Comparison of ENCODE assay signal across 8 cellular contexts in the genomic region with DNA sequence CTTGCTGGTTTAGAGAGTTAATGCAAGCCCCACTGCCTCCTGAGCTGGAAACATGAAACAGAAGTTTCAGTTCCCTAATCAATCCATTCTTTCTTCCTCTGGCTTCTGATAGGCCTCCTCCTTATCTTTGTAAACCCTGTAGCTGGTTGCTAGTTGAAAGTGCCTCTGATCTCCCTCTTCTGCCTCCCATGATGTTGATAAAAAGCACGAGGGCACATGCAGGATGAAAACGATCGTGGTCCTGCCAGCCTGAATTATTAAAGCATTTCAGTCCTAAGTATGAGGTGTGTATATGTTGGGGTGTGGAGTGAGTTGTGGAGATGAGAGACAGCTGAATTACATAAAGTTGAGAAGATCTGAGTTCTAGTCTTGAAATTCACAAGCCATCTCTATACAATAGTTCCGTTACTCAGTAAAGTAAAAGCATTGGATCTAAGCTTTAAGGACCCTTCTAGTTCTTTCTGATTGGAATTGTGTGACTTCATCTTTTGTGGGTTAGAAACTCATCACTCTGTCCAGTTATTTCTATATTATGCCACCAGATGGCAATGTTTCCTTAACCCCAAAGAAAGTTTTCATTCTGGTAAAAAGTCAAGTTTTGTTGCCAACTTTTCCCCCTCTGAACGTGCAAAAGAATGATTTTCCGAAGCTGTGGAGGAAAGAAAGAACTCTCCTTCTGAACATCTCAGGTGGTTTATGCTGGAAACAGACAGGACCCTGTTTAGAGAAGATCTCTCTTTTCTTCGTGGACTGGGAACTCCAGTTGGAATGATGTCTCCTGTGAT. TPM values are rescaled to one million over a fixed set of nuclear protein-coding genes. Genes with fewer than 3 reads are reported as not detected.
DNase-seq lines count a peak whose midpoint lies in the region; ATAC-seq and TF ChIP-seq lines count a peak whose summit lies in the region.

No MANE protein-coding gene starts in this region.

- peaks cover 11% of the 10 kb centered on the region for H3K4me1 ChIP-seq in DOHH2 (ENCODE audit: control insufficient read depth, low read length)
- H3K4me1 ChIP-seq in naive thymus-derived CD4-positive, alpha-beta T cell (ENCODE audit: control insufficient read depth in 2 of 2, insufficient read depth in 2 of 2, low read length in 2 of 2), result peaks cover 0 to 4% of the 10 kb centered on the region in 2 donors

- H3K27me3 ChIP-seq in DOHH2 (ENCODE audit: control insufficient read depth, low read length), result peaks cover 12% of the 10 kb centered on the region
- H3K27me3 ChIP-seq in naive thymus-derived CD4-positive, alpha-beta T cell (ENCODE audit: control insufficient read depth in 2 of 2, insufficient read depth in 2 of 2, low read length in 2 of 2), result no peaks in the 10 kb centered on the region

- no peaks in the 10 kb centered on the region for H3K36me3 ChIP-seq in DOHH2 (ENCODE audit: control insufficient read depth, low read length)
- H3K36me3 ChIP-seq in naive thymus-derived CD4-positive, alpha-beta T cell (ENCODE audit: control insufficient read depth in 2 of 3, insufficient read depth in 3 of 3, low read length in 3 of 3), result no peaks in the 10 kb centered on the region

- H3K4me3 Mint-ChIP-seq in IgD-negative memory B cell, result peak overlapping the region in 2 of 4 donors; percentile 30 to 49
- H3K4me3 Mint-ChIP-seq in naive thymus-derived CD4-positive, alpha-beta T cell, result no peak overlapping the region

- no peaks in the 10 kb centered on the region for H3F3A ChIP-seq in DOHH2 (ENCODE audit: control insufficient read depth, insufficient read depth)

- no peaks in the 10 kb centered on the region for H3K79me2 ChIP-seq in DOHH2 (ENCODE audit: control insufficient read depth, low read length)

- peaks cover 7 to 22% (median 17%) of the 10 kb centered on the region in 3 donors for H3K4me1 Mint-ChIP-seq in IgD-negative memory B cell
- peaks cover 0 to 5% (median 0%) of the 10 kb centered on the region in 7 donors for H3K4me1 Mint-ChIP-seq in naive thymus-derived CD4-positive, alpha-beta T cell

- peak overlapping the region; percentile 7 to 87 (median 84) for H3K27ac Mint-ChIP-seq in IgD-negative memory B cell
- H3K27ac Mint-ChIP-seq in naive thymus-derived CD4-positive, alpha-beta T cell, result no peak overlapping the region

- H3K9me3 Mint-ChIP-seq in IgD-negative memory B cell, result no peaks in the 10 kb centered on the region
- H3K9me3 Mint-ChIP-seq in naive thymus-derived CD4-positive, alpha-beta T cell, result no peaks in the 10 kb centered on the region

- H3K4me2 ChIP-seq in DOHH2 (ENCODE audit: low read length), result peak overlapping the region; percentile 29

- no peaks in the 10 kb centered on the region for H3K36me3 Mint-ChIP-seq in IgD-negative memory B cell
- no peaks in the 10 kb centered on the region for H3K36me3 Mint-ChIP-seq in naive thymus-derived CD4-positive, alpha-beta T cell

- peak; percentile 83 for DNase-seq in SK-MEL-5 (ENCODE audit: low read depth, low spot score)
- DNase-seq in naive thymus-derived CD4-positive, alpha-beta T cell, result peak in 6 of 9 donors; percentile 5 to 47 (median 40)
- DNase-seq in activated CD8-positive, alpha-beta memory T cell treated with anti-CD3 and anti-CD28 coated beads, Interleukin-2, amount 50 U/mL, for 48 hours, result no peak

- intact Hi-C loops in naive thymus-derived CD4-positive, alpha-beta T cell (cut with micrococcal nuclease), result loop anchor here (1.0 to 5.0 kb wide), 9 partner anchors 65 to 899 kb away; no protein-coding TSS in a partner anchor

- no peak overlapping the region for H3K4me3 ChIP-seq in DOHH2 (ENCODE audit: low read length)
- H3K4me3 ChIP-seq in naive thymus-derived CD4-positive, alpha-beta T cell (ENCODE audit: low read length), result no peak overlapping the region

- CTCF ChIA-PET in naive thymus-derived CD4-positive, alpha-beta T cell (lab: Charles Lee), result interaction anchor here (1.0 to 3.7 kb wide), 9 partner anchors 8 to 899 kb away, joined by 3 to 37 read pairs (median 4); no protein-coding TSS in a partner anchor

- TF ChIP-seq CTCF in DOHH2 (IDR thresholded peaks at IDR 0.05; ENCODE audit: low read depth, low read length, poor library complexity, severe bottlenecking), result peak; percentile 75

- H3K27me3 Mint-ChIP-seq in IgD-negative memory B cell, result no peaks in the 10 kb centered on the region
- H3K27me3 Mint-ChIP-seq in naive thymus-derived CD4-positive, alpha-beta T cell, result peaks cover 0 to 35% (median 18%) of the 10 kb centered on the region in 5 donors

- ATAC-seq in GM21390 (IDR thresholded peaks at IDR 0.05; ENCODE audit: unreplicated experiment), result peak; percentile 81
- peak; percentile 54 for ATAC-seq in esophagus mucosa
- peak; percentile 60 for ATAC-seq in naive thymus-derived CD4-positive, alpha-beta T cell
- no peak for ATAC-seq in GM18520 (IDR thresholded peaks at IDR 0.05; ENCODE audit: unreplicated experiment)

- POLR2A ChIA-PET in naive thymus-derived CD4-positive, alpha-beta T cell (lab: Charles Lee), result no interaction called here

- H4K20me1 ChIP-seq in DOHH2 (ENCODE audit: control insufficient read depth, insufficient read depth, low read depth, low read length), result no peaks in the 10 kb centered on the region

- no peaks in the 10 kb centered on the region for H3K9me3 ChIP-seq in DOHH2 (ENCODE audit: control insufficient read depth, insufficient read depth, low read length)
- H3K9me3 ChIP-seq in naive thymus-derived CD4-positive, alpha-beta T cell (ENCODE audit: control insufficient read depth in 2 of 3, low read length in 3 of 3), result no peaks in the 10 kb centered on the region

- in situ Hi-C loops in SK-MEL-5 (cut with HindIII; ENCODE audit: low pct_unique_long_range_greater_than_20kb, low sequenced_read_pairs), result no loop called here

- H3K27ac ChIP-seq in DOHH2 (ENCODE audit: low read depth, low read length), result no peak overlapping the region
- no peak overlapping the region for H3K27ac ChIP-seq in naive thymus-derived CD4-positive, alpha-beta T cell (ENCODE audit: low read depth, low read length)

- H3K9me2 ChIP-seq in DOHH2 (replicated peaks; ENCODE audit: control insufficient read depth, low read length), result no peaks in the 10 kb centered on the region

RNA-seq across cellular contexts. Expression of gene EHF, which starts 34.8 kb away (rescaled TPM):
- not detected for polyA plus RNA-seq in IgD-negative memory B cell
- 0.13 and 0.16 TPM in 2 replicates for total RNA-seq in SK-MEL-5 (2014; rRNA removed; shearing (Covaris generic))
- 0.15 TPM in 1 of 2 replicates, not detected in the other for polyA plus RNA-seq in SK-MEL-5 (2015; cell fraction: cytosol; rRNA removed)
- polyA plus RNA-seq in SK-MEL-5 (2015; cell fraction: nucleus; rRNA removed), result 0.14 and 8.1 TPM in 2 replicates
- 342 TPM for total RNA-seq in esophagus mucosa
- under 1 TPM in 1 of 5 experiments, not detected in 4; 0.20 TPM for total RNA-seq in naive thymus-derived CD4-positive, alpha-beta T cell
- polyA plus RNA-seq in naive thymus-derived CD4-positive, alpha-beta T cell, result not detected

Comparison
In these comparisons a context has a peak if more than half of its experiments do, and no peak if none do; other contexts are left out.
1. H3K27ac Mint-ChIP-seq: peak in IgD-negative memory B cell (3 of 3); none in naive thymus-derived CD4-positive, alpha-beta T cell (0 of 9).
2. RNA of gene EHF, which starts 34.8 kb away (total RNA-seq): 342 TPM in esophagus mucosa (single experiment); 0.13 to 0.16 TPM in SK-MEL-5 and 0.20 TPM in naive thymus-derived CD4-positive, alpha-beta T cell; every median in the first group is over 100 times any median in the second.